In the genomic region with DNA sequence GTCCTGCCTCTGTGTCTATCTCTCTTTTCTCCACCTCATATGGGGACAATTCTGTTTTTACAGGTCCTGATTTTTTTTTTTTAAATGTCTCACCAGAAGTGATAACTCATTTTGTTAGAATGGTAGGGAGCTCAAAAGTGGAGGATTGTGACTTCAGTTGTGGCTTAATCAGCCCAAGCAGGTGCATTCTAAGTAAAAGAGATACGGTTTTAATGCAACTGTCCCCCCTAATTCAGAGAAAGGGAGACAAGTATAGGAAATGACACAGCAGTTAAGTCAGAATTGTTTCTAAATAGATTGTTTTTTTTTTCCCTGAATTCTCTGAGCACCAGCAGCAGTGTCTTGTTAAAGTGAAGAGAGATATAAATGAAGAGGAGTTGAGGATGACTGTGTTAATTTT, we compare ENCODE assay signal across 17 cellular contexts.
"Had no signal": no experiment of that assay in that cellular context is flagged by ENCODE, and none has a peak within 500 bp of the region (broad histone marks: within the 10 kb centered on the region; RNA-seq: fewer than 3 reads in every experiment).

No MANE protein-coding gene starts in this region.

- H3K4me3 ChIP-seq: SK-N-MC had no signal

- H3K27ac Mint-ChIP-seq: activated naive CD4-positive, alpha-beta T cell treated with anti-CD3 and anti-CD28 coated beads, Interleukin-2, amount 50 U/mL, for 24 hours; nephron progenitor cell; WTC11 had no signal

- H3K27ac ChIP-seq: brain microvascular endothelial cell, SK-N-MC had no signal

- ATAC-seq: left ventricle myocardium superior, sciatic nerve, WTC11 had no signal

- DNase-seq: activated CD4-positive, alpha-beta T cell treated with anti-CD3 and anti-CD28 coated beads for 4 hours; activated CD8-positive, alpha-beta memory T cell treated with anti-CD3 and anti-CD28 coated beads for 24 hours; activated T-cell treated with anti-CD3 and anti-CD28 coated beads for 4 hours; amniotic stem cell; effector CD8-positive, alpha-beta T cell; foreskin fibroblast; glutamatergic neuron; left ventricle myocardium superior; nephron progenitor cell had no signal

- H3K9me3 Mint-ChIP-seq: activated naive CD4-positive, alpha-beta T cell treated with anti-CD3 and anti-CD28 coated beads, Interleukin-2, amount 50 U/mL, for 24 hours; central memory CD8-positive, alpha-beta T cell; WTC11 had no signal

- H3K36me3 Mint-ChIP-seq: activated naive CD4-positive, alpha-beta T cell treated with anti-CD3 and anti-CD28 coated beads, Interleukin-2, amount 50 U/mL, for 24 hours; WTC11 had no signal

- FAIRE-seq: endothelial cell of umbilical vein, urothelium cell line had no signal

- H3K4me3 Mint-ChIP-seq: activated naive CD4-positive, alpha-beta T cell treated with anti-CD3 and anti-CD28 coated beads, Interleukin-2, amount 50 U/mL, for 24 hours; central memory CD8-positive, alpha-beta T cell; nephron progenitor cell; WTC11 had no signal

- H3K36me3 ChIP-seq: brain microvascular endothelial cell had no signal

- H3K27me3 ChIP-seq: brain microvascular endothelial cell had no signal

- H3K4me1 Mint-ChIP-seq: activated naive CD4-positive, alpha-beta T cell treated with anti-CD3 and anti-CD28 coated beads, Interleukin-2, amount 50 U/mL, for 24 hours; nephron progenitor cell had no signal
